In genomic region chr6:90403489-90404381, GRCh38 we compare ENCODE assay signal across 8 cellular contexts.
DNase-seq lines count a peak whose midpoint lies in the region; ATAC-seq and TF ChIP-seq lines count a peak whose summit lies in the region.

No MANE protein-coding gene starts in this region.

- no peaks in the 10 kb centered on the region for H3K36me3 Mint-ChIP-seq in T-helper 2 cell treated with Interferon-gamma antibody and Interleukin-4, amounts not matched to agents 5 μg/mL and 100 μg/mL, for 36 hours (ENCODE audit: low read depth)
- peaks cover 2% of the 10 kb centered on the region for H3K36me3 Mint-ChIP-seq in T-helper 17 cell (ENCODE audit: low read depth)

- H3K27ac ChIP-seq in cardiac muscle cell (no peak overlapping the region), gastrocnemius medialis (no peak overlapping the region)

- intact Hi-C loops in gastrocnemius medialis (cut with DNase I; ENCODE audit: low total_unique reads): no loop called here

- H3K27me3 ChIP-seq in cardiac muscle cell (no peaks in the 10 kb centered on the region), gastrocnemius medialis (peaks cover 0 to 5% (median 4%) of the 10 kb centered on the region in 3 donors)

- TF ChIP-seq POLR2A in gastrocnemius medialis (IDR thresholded peaks at IDR 0.05): no peak

- no peak for DNase-seq in T-helper 2 cell treated with Interferon-gamma antibody and Interleukin-4, amounts not matched to agents 5 μg/mL and 100 μg/mL, for 36 hours (ENCODE audit: low spot score)
- DNase-seq in T-helper 2 cell (no peak), T-helper 17 cell (no peak), cardiac muscle cell (ENCODE audit: low read depth in 1 of 2, low spot score in 1 of 2) (peak; percentile 48 to 93), gastrocnemius medialis (peak; percentile 55 to 65), activated gamma-delta T cell treated with Interleukin-2 at 50 U/mL for 16 hours (no peak), DMS53 treated with DMSO at 0.1 percent for 48 hours (lab: John Stamatoyannopoulos, UW; ENCODE audit: unreplicated experiment) (no peak)

- H3K27ac Mint-ChIP-seq in T-helper 2 cell treated with Interferon-gamma antibody and Interleukin-4, amounts not matched to agents 5 μg/mL and 100 μg/mL, for 36 hours: peak overlapping the region; percentile 91
- peak overlapping the region; percentile 94 for H3K27ac Mint-ChIP-seq in T-helper 17 cell

- H3K4me3 Mint-ChIP-seq in T-helper 2 cell treated with Interferon-gamma antibody and Interleukin-4, amounts not matched to agents 5 μg/mL and 100 μg/mL, for 36 hours: peak overlapping the region; percentile 72
- H3K4me3 Mint-ChIP-seq in T-helper 17 cell: peak overlapping the region; percentile 43

- H3K4me3 ChIP-seq in cardiac muscle cell (no peak overlapping the region), gastrocnemius medialis (no peak overlapping the region)

- H3K4me1 Mint-ChIP-seq in T-helper 2 cell treated with Interferon-gamma antibody and Interleukin-4, amounts not matched to agents 5 μg/mL and 100 μg/mL, for 36 hours (ENCODE audit: low read depth): peaks cover 73% of the 10 kb centered on the region
- H3K4me1 Mint-ChIP-seq in T-helper 17 cell: peaks cover 44% of the 10 kb centered on the region

- no peak for ATAC-seq in T-helper 17 cell
- ATAC-seq in gastrocnemius medialis: peak; percentile 92 to 95
- no peak for ATAC-seq in HG03342 (IDR thresholded peaks at IDR 0.05; ENCODE audit: unreplicated experiment)

- peaks cover 11% of the 10 kb centered on the region for H3K4me1 ChIP-seq in cardiac muscle cell (ENCODE audit: low read depth)
- peaks cover 4 to 9% of the 10 kb centered on the region in 2 donors for H3K4me1 ChIP-seq in gastrocnemius medialis

- H3K9me3 ChIP-seq in T-helper 17 cell (ENCODE audit: control insufficient read depth, low read length, poor library complexity, severe bottlenecking) (no peaks in the 10 kb centered on the region), cardiac muscle cell (ENCODE audit: low read depth) (no peaks in the 10 kb centered on the region), gastrocnemius medialis (no peaks in the 10 kb centered on the region)

- TF ChIP-seq CTCF in cardiac muscle cell (IDR thresholded peaks at IDR 0.05; ENCODE audit: low read depth, low read length) (peak; percentile 11), gastrocnemius medialis (IDR thresholded peaks at IDR 0.05 in 4 of 5, conservative IDR thresholded peaks at IDR 0.05 in 1 of 5) (no peak)

- H3K36me3 ChIP-seq in cardiac muscle cell (no peaks in the 10 kb centered on the region), gastrocnemius medialis (no peaks in the 10 kb centered on the region)

- H3K9me3 Mint-ChIP-seq in T-helper 2 cell treated with Interferon-gamma antibody and Interleukin-4, amounts not matched to agents 5 μg/mL and 100 μg/mL, for 36 hours: no peaks in the 10 kb centered on the region

- in situ Hi-C loops in gastrocnemius medialis (cut with MboI; ENCODE audit: low sequenced_read_pairs in 4 of 4): no loop called here

- H3K27me3 Mint-ChIP-seq in T-helper 2 cell treated with Interferon-gamma antibody and Interleukin-4, amounts not matched to agents 5 μg/mL and 100 μg/mL, for 36 hours (ENCODE audit: low read depth): no peaks in the 10 kb centered on the region
- H3K27me3 Mint-ChIP-seq in T-helper 17 cell: no peaks in the 10 kb centered on the region

Comparison
In these comparisons a context has a peak if more than half of its experiments do, and no peak if none do; other contexts are left out.
1. DNase-seq: peak in cardiac muscle cell (2 of 2) and gastrocnemius medialis (2 of 2); none in T-helper 2 cell treated with Interferon-gamma antibody and Interleukin-4, amounts not matched to agents 5 μg/mL and 100 μg/mL, for 36 hours (single experiment), T-helper 2 cell (0 of 5), T-helper 17 cell (0 of 3), activated gamma-delta T cell treated with Interleukin-2 at 50 U/mL for 16 hours (single experiment) and DMS53 treated with DMSO at 0.1 percent for 48 hours (single experiment).
2. ATAC-seq: peak in gastrocnemius medialis (2 of 2); none in T-helper 17 cell (single experiment) and HG03342 (single experiment).